ENCODE assay signal across 26 cellular contexts in genomic region chr17:73313526-73314127, GRCh38. TPM values are rescaled to one million over a fixed set of nuclear protein-coding genes. Genes with fewer than 3 reads are reported as not detected.
DNase-seq lines count a peak whose midpoint lies in the region; ATAC-seq and TF ChIP-seq lines count a peak whose summit lies in the region.
"Had no signal": no experiment of that assay in that cellular context is flagged by ENCODE, and none has a peak within 500 bp of the region (broad histone marks: within the 10 kb centered on the region; RNA-seq: fewer than 3 reads in every experiment).

No MANE protein-coding gene starts in this region.

- H3K4me1 Mint-ChIP-seq in activated naive CD8-positive, alpha-beta T cell (ENCODE audit: low read depth): peaks cover 13% of the 10 kb centered on the region
- peaks cover 5% of the 10 kb centered on the region for H3K4me1 Mint-ChIP-seq in activated naive CD8-positive, alpha-beta T cell treated with anti-CD3 and anti-CD28 coated beads for 36 hours
- H3K4me1 Mint-ChIP-seq in immature natural killer cell (peaks cover 10 to 14% of the 10 kb centered on the region in 2 donors), type B pancreatic cell (ENCODE audit: unreplicated experiment) (peaks cover 29% of the 10 kb centered on the region)

- no peaks in the 10 kb centered on the region for H3K36me3 Mint-ChIP-seq in activated naive CD8-positive, alpha-beta T cell
- no peaks in the 10 kb centered on the region for H3K36me3 Mint-ChIP-seq in activated naive CD8-positive, alpha-beta T cell treated with anti-CD3 and anti-CD28 coated beads for 36 hours
- no peaks in the 10 kb centered on the region for H3K36me3 Mint-ChIP-seq in immature natural killer cell
- no peaks in the 10 kb centered on the region for H3K36me3 Mint-ChIP-seq in type B pancreatic cell

- H3K4me3 Mint-ChIP-seq in activated naive CD8-positive, alpha-beta T cell: peak overlapping the region; percentile 30
- H3K4me3 Mint-ChIP-seq in activated naive CD8-positive, alpha-beta T cell treated with anti-CD3 and anti-CD28 coated beads for 36 hours: no peak overlapping the region
- H3K4me3 Mint-ChIP-seq in immature natural killer cell (peak overlapping the region; percentile 36 to 62 (median 45)), type B pancreatic cell (peak overlapping the region; percentile 47)

- CTCF ChIA-PET in RWPE1 (lab: Yijun Ruan, JAX): no interaction called here

- H3K27me3 Mint-ChIP-seq in activated naive CD8-positive, alpha-beta T cell: no peaks in the 10 kb centered on the region
- H3K27me3 Mint-ChIP-seq in activated naive CD8-positive, alpha-beta T cell treated with anti-CD3 and anti-CD28 coated beads for 36 hours: peaks cover 9% of the 10 kb centered on the region
- H3K27me3 Mint-ChIP-seq in immature natural killer cell (ENCODE audit: low read depth in 3 of 3) (peaks cover 0 to 10% (median 0%) of the 10 kb centered on the region in 3 donors), type B pancreatic cell (peaks cover 4% of the 10 kb centered on the region)

- POLR2A ChIA-PET in RWPE1 (lab: Yijun Ruan, JAX; ENCODE audit: low non-redundant PET): no interaction called here

- peak overlapping the region; percentile 24 for H3K27ac Mint-ChIP-seq in activated naive CD8-positive, alpha-beta T cell
- H3K27ac Mint-ChIP-seq in activated naive CD8-positive, alpha-beta T cell treated with anti-CD3 and anti-CD28 coated beads for 36 hours: no peak overlapping the region
- peak overlapping the region in 2 of 6 donors; percentile 43 to 56 for H3K27ac Mint-ChIP-seq in immature natural killer cell
- H3K27ac Mint-ChIP-seq in type B pancreatic cell: no peak overlapping the region

- peak overlapping the region; percentile 84 for H3K27ac ChIP-seq in RWPE1
- H3K27ac ChIP-seq: thyroid gland had no signal

- TF ChIP-seq CTCF in RWPE1 (conservative IDR thresholded peaks at IDR 0.05; ENCODE audit: low read depth) (no peak), type B pancreatic cell (conservative IDR thresholded peaks at IDR 0.05) (no peak)

- ATAC-seq in SK-N-SH treated with all-trans-retinoic acid at 6 μM for 48 hours: no peak
- ATAC-seq: esophagus mucosa, gastroesophageal sphincter had no signal

- no peaks in the 10 kb centered on the region for H3K9me3 Mint-ChIP-seq in activated naive CD8-positive, alpha-beta T cell (ENCODE audit: low read depth)
- no peaks in the 10 kb centered on the region for H3K9me3 Mint-ChIP-seq in activated naive CD8-positive, alpha-beta T cell treated with anti-CD3 and anti-CD28 coated beads for 36 hours
- H3K9me3 Mint-ChIP-seq in immature natural killer cell (no peaks in the 10 kb centered on the region), type B pancreatic cell (no peaks in the 10 kb centered on the region)

- DNase-seq in activated naive CD8-positive, alpha-beta T cell treated with anti-CD3 and anti-CD28 coated beads for 36 hours: no peak
- DNase-seq in RWPE1 (ENCODE audit: low spot score): no peak
- DNase-seq in immature natural killer cell: no peak
- DNase-seq in type B pancreatic cell (ENCODE audit: extremely low spot score, unreplicated experiment): no peak
- DNase-seq in NCI-H1436 treated with DMSO at 0.1 percent for 48 hours (lab: John Stamatoyannopoulos, UW): no peak
- DNase-seq in HuH-7 (ENCODE audit: low spot score): no peak
- DNase-seq: activated CD4-positive, alpha-beta T cell treated with anti-CD3 and anti-CD28 coated beads for 48 hours; activated CD8-positive, alpha-beta memory T cell treated with anti-CD3 and anti-CD28 coated beads, Interleukin-2, amount 50 U/mL, for 4 hours; activated gamma-delta T cell; aorta; central memory CD4-positive, alpha-beta T cell; GDM1; MG63; NCI-H2029 treated with DMSO at 0.1 percent for 48 hours; NCI-H446 treated with DMSO at 0.1 percent for 48 hours; SK-N-SH; stimulated activated CD4-positive, alpha-beta T cell treated with anti-CD3 and anti-CD28 coated beads, Interleukin-1b, Interleukin-23, amount 100 ng/mL, for 48 hours; stimulated activated naive CD4-positive, alpha-beta T cell treated with Interleukin-2 at 50 U/mL for 16 hours; thyroid gland had no signal

TF ChIP-seq in SK-N-SH treated with all-trans-retinoic acid at 6 μM for 48 hours, 23 proteins besides CTCF, POLR2A, EP300 and RAD21:
- TF ChIP-seq POU6F1 (CRISPR knock-in tag; IDR thresholded peaks at IDR 0.05; ENCODE audit: borderline replicate concordance, low read depth) (no peak), CREB5 (CRISPR knock-in tag; IDR thresholded peaks at IDR 0.05; ENCODE audit: low read depth) (no peak), ZFP30 (CRISPR knock-in tag; IDR thresholded peaks at IDR 0.05) (no peak), ISL1 (CRISPR knock-in tag; IDR thresholded peaks at IDR 0.05) (no peak), ZC3H10 (CRISPR knock-in tag; IDR thresholded peaks at IDR 0.05) (no peak), ZNF70 (CRISPR knock-in tag; IDR thresholded peaks at IDR 0.05) (no peak), TOX (CRISPR knock-in tag; IDR thresholded peaks at IDR 0.05; ENCODE audit: borderline replicate concordance) (no peak), CSRNP3 (CRISPR knock-in tag; IDR thresholded peaks at IDR 0.05) (no peak), SNAI2 (CRISPR knock-in tag; IDR thresholded peaks at IDR 0.05) (no peak)
TF ChIP-seq in SK-N-SH treated with all-trans-retinoic acid at 6 μM for 48 hours: peak in this region for 0.

RNA-seq across cellular contexts. Expression of gene CDC42EP4, which starts 1.8 kb away (rescaled TPM):
- total RNA-seq in activated naive CD8-positive, alpha-beta T cell treated with anti-CD3 and anti-CD28 coated beads for 36 hours: under 1 TPM; 0.56 to 0.98 TPM
- polyA plus RNA-seq in immature natural killer cell: under 1 TPM in 2 of 3 donors, not detected in 1; 0.26 to 0.41 TPM
- total RNA-seq in type B pancreatic cell (ENCODE audit: low replicate concordance): 24.7 and 78.8 TPM in 2 replicates

RNA-seq across cellular contexts. Expression of gene CPSF4L, which starts 51.9 kb away (rescaled TPM):
- total RNA-seq in activated naive CD8-positive, alpha-beta T cell treated with anti-CD3 and anti-CD28 coated beads for 36 hours: not detected
- not detected for polyA plus RNA-seq in immature natural killer cell
- not detected in 2 replicates for total RNA-seq in type B pancreatic cell (ENCODE audit: low replicate concordance)
- total RNA-seq: esophagus mucosa, gastroesophageal sphincter, prostate gland, skeletal muscle tissue, thyroid gland had no signal
- polyA plus RNA-seq: aorta, neural cell had no signal

Comparison
In these comparisons a context has a peak if more than half of its experiments do, and no peak if none do; other contexts are left out.
1. RNA of gene CDC42EP4, which starts 1.8 kb away (total RNA-seq): 24.7 to 78.8 TPM in type B pancreatic cell; 0.56 to 0.98 TPM in activated naive CD8-positive, alpha-beta T cell treated with anti-CD3 and anti-CD28 coated beads for 36 hours; every median in the first group is over 10 times any median in the second.